Comparison of ENCODE assay signal across 9 cellular contexts in the genomic region with DNA sequence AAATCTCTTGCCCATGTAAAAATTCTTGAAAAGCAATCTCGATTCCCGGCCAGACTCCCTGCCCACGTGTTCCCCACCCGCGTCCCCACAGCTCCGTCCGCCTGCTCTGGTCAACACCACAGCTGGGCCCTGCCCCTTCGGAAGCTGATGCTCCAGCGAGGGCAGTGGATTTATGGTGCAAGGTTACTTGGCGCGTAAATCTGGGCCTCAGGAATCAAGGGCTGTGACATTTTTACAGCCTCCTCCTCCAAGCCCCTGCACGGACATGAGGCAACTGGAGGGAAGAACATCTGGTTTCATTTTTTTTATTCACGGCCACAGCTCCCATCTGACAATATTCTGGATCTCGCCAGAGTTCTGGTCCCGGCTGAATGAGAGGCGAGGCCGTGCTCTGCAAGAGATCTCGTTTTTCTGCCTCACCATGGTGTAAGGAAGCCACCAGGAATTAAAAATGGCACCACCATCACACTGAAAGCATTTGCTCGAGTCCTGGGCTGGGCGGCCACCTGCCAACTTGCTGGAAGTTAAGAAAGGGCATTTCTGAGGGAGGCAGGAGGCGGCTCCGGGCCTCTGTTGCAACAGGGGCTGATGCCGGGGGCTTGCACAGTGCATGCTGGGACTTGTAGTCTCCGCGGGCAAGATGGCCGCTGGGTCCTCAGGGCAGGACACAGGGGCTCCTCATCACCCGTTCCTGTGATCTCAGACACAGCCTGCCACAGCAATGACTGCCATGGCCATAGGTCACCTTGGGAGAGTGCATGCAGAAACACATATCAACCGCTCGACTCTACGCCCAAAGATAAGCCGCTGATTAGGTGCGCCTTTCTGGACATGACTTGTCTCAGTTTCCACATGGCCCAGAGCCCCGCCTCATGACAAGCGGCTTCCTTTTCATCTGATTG.
DNase-seq lines count a peak whose midpoint lies in the region; ATAC-seq and TF ChIP-seq lines count a peak whose summit lies in the region.
"Had no signal": no experiment of that assay in that cellular context is flagged by ENCODE, and none has a peak within 500 bp of the region (broad histone marks: within the 10 kb centered on the region; RNA-seq: fewer than 3 reads in every experiment).

No MANE protein-coding gene starts in this region.

- 46 to 55% (median 50%) methylated on average over 33 to 34 of the region's 34 CpGs for WGBS in stomach, 5 donors

- no peaks in the 10 kb centered on the region for H3K9me3 ChIP-seq in HCT116 (ENCODE audit: control insufficient read depth in 1 of 2, insufficient read depth in 1 of 2, low read depth in 1 of 2, low read length in 2 of 2)
- H3K9me3 ChIP-seq in stomach = no peaks in the 10 kb centered on the region

- H3K36me3 Mint-ChIP-seq in brain = no peaks in the 10 kb centered on the region
- H3K36me3 Mint-ChIP-seq in naive thymus-derived CD8-positive, alpha-beta T cell = no peaks in the 10 kb centered on the region
- H3K36me3 Mint-ChIP-seq: activated naive CD8-positive, alpha-beta T cell had no signal

- TF ChIP-seq EP300 in stomach (IDR thresholded peaks at IDR 0.05) = no peak

- peak overlapping the region in 3 of 5 experiments; percentile 42 to 61 (median 42) for H3K4me3 Mint-ChIP-seq in brain
- peak overlapping the region in 3 of 10 donors; percentile 8 to 36 (median 20) for H3K4me3 Mint-ChIP-seq in naive thymus-derived CD8-positive, alpha-beta T cell
- H3K4me3 Mint-ChIP-seq: activated naive CD8-positive, alpha-beta T cell had no signal

- intact Hi-C loops in HCT116 (cut with micrococcal nuclease) (no loop called here), stomach (cut with DNase I; ENCODE audit: low total_unique reads) (no loop called here)

- peaks cover 56% of the 10 kb centered on the region for H3K4me1 Mint-ChIP-seq in brain
- no peaks in the 10 kb centered on the region for H3K4me1 Mint-ChIP-seq in naive thymus-derived CD8-positive, alpha-beta T cell

- no TSS peak for BruUV-seq in HCT116 (replicated peaks; lab: Mats Ljungman, UMichigan)

- no peak overlapping the region for H3K4me2 ChIP-seq in HCT116 (ENCODE audit: low read length)

- TF ChIP-seq POLR2A in HCT116 (IDR thresholded peaks at IDR 0.05; ENCODE audit: borderline replicate concordance, extremely low read depth, insufficient read depth, insufficient read length) = no peak
- no peak for TF ChIP-seq POLR2A in stomach (IDR thresholded peaks at IDR 0.05)

- H3K9me3 Mint-ChIP-seq in brain = peaks cover 0 to 6% (median 0%) of the 10 kb centered on the region in 5 experiments
- no peaks in the 10 kb centered on the region for H3K9me3 Mint-ChIP-seq in naive thymus-derived CD8-positive, alpha-beta T cell

- no peaks in the 10 kb centered on the region for H3K9me2 ChIP-seq in HCT116 (ENCODE audit: insufficient read depth)

- peak overlapping the region in 3 of 5 experiments; percentile 8 to 67 (median 12) for H3K27ac Mint-ChIP-seq in brain
- no peak overlapping the region for H3K27ac Mint-ChIP-seq in naive thymus-derived CD8-positive, alpha-beta T cell
- H3K27ac Mint-ChIP-seq: activated naive CD8-positive, alpha-beta T cell had no signal

- ATAC-seq in HCT116 = 0 out of 2 replicates have a peak, but pooled peaks have one; percentile 37
- no peak for ATAC-seq in naive thymus-derived CD8-positive, alpha-beta T cell
- ATAC-seq in HG02973 (IDR thresholded peaks at IDR 0.05; ENCODE audit: unreplicated experiment) = no peak

- H3K4me3 ChIP-seq in HCT116 (replicated peaks in 1 of 2; ENCODE audit: low read depth in 1 of 2, low read length in 2 of 2) (no peak overlapping the region), kidney epithelial cell (ENCODE audit: low read depth, low read length) (peak overlapping the region; percentile 11), stomach (peak overlapping the region; percentile 24 to 45 (median 34))

- POLR2A ChIA-PET in HCT116 (lab: Charles Lee) = no interaction called here
- POLR2A ChIA-PET in naive thymus-derived CD8-positive, alpha-beta T cell (lab: Charles Lee) = no interaction called here

- no peaks in the 10 kb centered on the region for H4K20me1 ChIP-seq in HCT116 (ENCODE audit: insufficient read depth)

- TF ChIP-seq CTCF in HCT116 (IDR thresholded peaks at IDR 0.05 in 2 of 3, conservative IDR thresholded peaks at IDR 0.05 in 1 of 3; ENCODE audit: borderline replicate concordance in 1 of 3, insufficient read depth in 1 of 3, low read depth in 2 of 3, low read length in 2 of 3) = no peak
- TF ChIP-seq CTCF in brain (conservative IDR thresholded peaks at IDR 0.05) = no peak
- no peak for TF ChIP-seq CTCF in kidney epithelial cell (IDR thresholded peaks at IDR 0.05; ENCODE audit: insufficient read depth, low read length, poor library complexity, severe bottlenecking)
- TF ChIP-seq CTCF in stomach (IDR thresholded peaks at IDR 0.05) = no peak

- DNase-seq in HCT116 (ENCODE audit: low read depth, low spot score) = no peak
- DNase-seq in kidney epithelial cell (ENCODE audit: low read depth) = no peak
- peak; percentile 67 for DNase-seq in stomach
- no peak for DNase-seq in H4 (ENCODE audit: low spot score)
- no peak for DNase-seq in amygdala (lab: John Stamatoyannopoulos, UW)
- DNase-seq in naive thymus-derived CD8-positive, alpha-beta T cell = no peak

- no peak for TF ChIP-seq RAD21 in HCT116 (IDR thresholded peaks at IDR 0.05; ENCODE audit: low read depth)

- H3K27ac ChIP-seq in HCT116 (ENCODE audit: low read depth, low read length) = no peak overlapping the region
- peak overlapping the region in 3 of 5 donors; percentile 29 to 56 (median 29) for H3K27ac ChIP-seq in stomach

- RAD21 ChIA-PET in HCT116 (lab: Charles Lee; ENCODE audit: low non-redundant PET in 1 of 2, low total read pairs in 2 of 2, uncharacterized antibody in 2 of 2, unreplicated experiment in 2 of 2) = no interaction called here

- CTCF ChIA-PET in HCT116 (lab: Charles Lee) = no interaction called here

- H3K27me3 Mint-ChIP-seq in brain = peaks cover 20% of the 10 kb centered on the region
- peaks cover 10 to 53% (median 26%) of the 10 kb centered on the region in 5 donors for H3K27me3 Mint-ChIP-seq in naive thymus-derived CD8-positive, alpha-beta T cell

- H3K4me1 ChIP-seq in HCT116 (ENCODE audit: control insufficient read depth in 1 of 2, insufficient read depth in 2 of 2, low read length in 2 of 2) = peaks cover 6 to 18% of the 10 kb centered on the region in 2 experiments
- peaks cover 0 to 13% (median 4%) of the 10 kb centered on the region in 4 donors for H3K4me1 ChIP-seq in stomach

- no peak overlapping the region for H2AFZ ChIP-seq in HCT116 (ENCODE audit: low read depth, low read length, poor library complexity, severe bottlenecking)

- H3K79me2 ChIP-seq in HCT116 (ENCODE audit: insufficient read depth, low read length) = no peaks in the 10 kb centered on the region

- H3K9ac ChIP-seq in HCT116 (ENCODE audit: low read length) = no peak overlapping the region

- H3K27me3 ChIP-seq in HCT116 (ENCODE audit: insufficient read depth, low read length) (no peaks in the 10 kb centered on the region), kidney epithelial cell (ENCODE audit: control insufficient read depth, insufficient read depth, low read length) (no peaks in the 10 kb centered on the region), stomach (peaks cover 0 to 16% (median 0%) of the 10 kb centered on the region in 3 donors)

- H3K36me3 ChIP-seq in HCT116 (ENCODE audit: control insufficient read depth in 1 of 2, insufficient read depth in 2 of 2, low read length in 2 of 2) (no peaks in the 10 kb centered on the region), kidney epithelial cell (ENCODE audit: control insufficient read depth, insufficient read depth, low read length) (no peaks in the 10 kb centered on the region), stomach (no peaks in the 10 kb centered on the region)

TF ChIP-seq in HCT116, 20 proteins besides CTCF, POLR2A, EP300 and RAD21 (continues in another document):
- TF ChIP-seq CBX3 (IDR thresholded peaks at IDR 0.05; ENCODE audit: low read depth) (no peak), ELF1 (IDR thresholded peaks at IDR 0.05; ENCODE audit: borderline replicate concordance, low read depth) (no peak), SRF (IDR thresholded peaks at IDR 0.05; ENCODE audit: low read depth) (no peak), YY1 (IDR thresholded peaks at IDR 0.05; ENCODE audit: extremely low read depth, insufficient replicate concordance, low read depth, low read length) (no peak), CEBPB (IDR thresholded peaks at IDR 0.05; ENCODE audit: low read depth) (no peak), TCF7L2 (IDR thresholded peaks at IDR 0.05; ENCODE audit: borderline replicate concordance, extremely low read depth, insufficient read depth, insufficient read length) (no peak), EGR1 (IDR thresholded peaks at IDR 0.05; ENCODE audit: low read depth) (no peak), EZH2 (IDR thresholded peaks at IDR 0.05) (no peak), ZNF274 (IDR thresholded peaks at IDR 0.05; ENCODE audit: low read depth, low read length) (no peak)
- TF ChIP-seq, protein P1, sequence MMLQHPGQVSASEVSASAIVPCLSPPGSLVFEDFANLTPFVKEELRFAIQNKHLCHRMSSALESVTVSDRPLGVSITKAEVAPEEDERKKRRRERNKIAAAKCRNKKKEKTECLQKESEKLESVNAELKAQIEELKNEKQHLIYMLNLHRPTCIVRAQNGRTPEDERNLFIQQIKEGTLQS (IDR thresholded peaks at IDR 0.05) = no peak
- TF ChIP-seq, protein P2, sequence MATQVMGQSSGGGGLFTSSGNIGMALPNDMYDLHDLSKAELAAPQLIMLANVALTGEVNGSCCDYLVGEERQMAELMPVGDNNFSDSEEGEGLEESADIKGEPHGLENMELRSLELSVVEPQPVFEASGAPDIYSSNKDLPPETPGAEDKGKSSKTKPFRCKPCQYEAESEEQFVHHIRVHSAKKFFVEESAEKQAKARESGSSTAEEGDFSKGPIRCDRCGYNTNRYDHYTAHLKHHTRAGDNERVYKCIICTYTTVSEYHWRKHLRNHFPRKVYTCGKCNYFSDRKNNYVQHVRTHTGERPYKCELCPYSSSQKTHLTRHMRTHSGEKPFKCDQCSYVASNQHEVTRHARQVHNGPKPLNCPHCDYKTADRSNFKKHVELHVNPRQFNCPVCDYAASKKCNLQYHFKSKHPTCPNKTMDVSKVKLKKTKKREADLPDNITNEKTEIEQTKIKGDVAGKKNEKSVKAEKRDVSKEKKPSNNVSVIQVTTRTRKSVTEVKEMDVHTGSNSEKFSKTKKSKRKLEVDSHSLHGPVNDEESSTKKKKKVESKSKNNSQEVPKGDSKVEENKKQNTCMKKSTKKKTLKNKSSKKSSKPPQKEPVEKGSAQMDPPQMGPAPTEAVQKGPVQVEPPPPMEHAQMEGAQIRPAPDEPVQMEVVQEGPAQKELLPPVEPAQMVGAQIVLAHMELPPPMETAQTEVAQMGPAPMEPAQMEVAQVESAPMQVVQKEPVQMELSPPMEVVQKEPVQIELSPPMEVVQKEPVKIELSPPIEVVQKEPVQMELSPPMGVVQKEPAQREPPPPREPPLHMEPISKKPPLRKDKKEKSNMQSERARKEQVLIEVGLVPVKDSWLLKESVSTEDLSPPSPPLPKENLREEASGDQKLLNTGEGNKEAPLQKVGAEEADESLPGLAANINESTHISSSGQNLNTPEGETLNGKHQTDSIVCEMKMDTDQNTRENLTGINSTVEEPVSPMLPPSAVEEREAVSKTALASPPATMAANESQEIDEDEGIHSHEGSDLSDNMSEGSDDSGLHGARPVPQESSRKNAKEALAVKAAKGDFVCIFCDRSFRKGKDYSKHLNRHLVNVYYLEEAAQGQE (IDR thresholded peaks at IDR 0.05; ENCODE audit: low read depth) = no peak

Comparison
In these comparisons a context has a peak if more than half of its experiments do, and no peak if none do; other contexts are left out.
1. H3K4me3 ChIP-seq: peak in kidney epithelial cell (single experiment) and stomach (4 of 4); none in HCT116 (0 of 2).
2. H3K27ac Mint-ChIP-seq: peak in brain (3 of 5); none in naive thymus-derived CD8-positive, alpha-beta T cell (0 of 10).